8 cellular contexts compared by ENCODE assay signal in genomic region chr4:20773144-20773997, GRCh38.
A peak's percentile ranks its signal among the peaks of the same experiment; 100 is the strongest.
DNase-seq lines count a peak whose midpoint lies in the region; ATAC-seq and TF ChIP-seq lines count a peak whose summit lies in the region.

No MANE protein-coding gene starts in this region.

- H3K4me1 Mint-ChIP-seq in neural crest cell: peaks cover 4% of the 10 kb centered on the region

- H3K36me3 Mint-ChIP-seq in neural crest cell (ENCODE audit: low read depth): no peaks in the 10 kb centered on the region

- no peaks in the 10 kb centered on the region for H3K9me3 Mint-ChIP-seq in neural crest cell

- peaks cover 2% of the 10 kb centered on the region for H3K4me1 ChIP-seq in A673 (ENCODE audit: insufficient read depth, low read length, poor library complexity, severe bottlenecking)

- H3K27ac ChIP-seq in A673 (ENCODE audit: low read depth, low read length, poor library complexity, severe bottlenecking) (no peak overlapping the region), VCaP (no peak overlapping the region)

- H3K4me3 ChIP-seq in A673 (ENCODE audit: low read depth, low read length, poor library complexity, severe bottlenecking): no peak overlapping the region

- no peaks in the 10 kb centered on the region for H3K36me3 ChIP-seq in A673 (ENCODE audit: insufficient read depth, low read length, poor library complexity, severe bottlenecking)

- H3K27me3 ChIP-seq in A673 (replicated peaks; ENCODE audit: insufficient read depth, low read depth, low read length, poor library complexity): no peaks in the 10 kb centered on the region

- no peaks in the 10 kb centered on the region for H3K9me3 ChIP-seq in A673 (ENCODE audit: low read depth, low read length, poor library complexity, severe bottlenecking)

- POLR2A ChIA-PET in A673 (lab: Charles Lee; ENCODE audit: low non-redundant PET): no interaction called here

- DNase-seq in A673 (ENCODE audit: low spot score) (peak; percentile 75), NCI-H2029 (lab: John Stamatoyannopoulos, UW) (peak; percentile 49), fibroblast of peridontal ligament (ENCODE audit: extremely low read depth) (peak; percentile 70), neural crest cell (ENCODE audit: low read depth, low spot score) (peak; percentile 59)
- no peak for DNase-seq in activated CD4-positive, CD25-positive, alpha-beta regulatory T cell treated with anti-CD3 and anti-CD28 coated beads, Interleukin-2, amount 50 U/mL, for 72 hours

- TF ChIP-seq CTCF in A673 (conservative IDR thresholded peaks at IDR 0.05; ENCODE audit: low read depth, low read length) (peak; percentile 76), GM12873 (IDR thresholded peaks at IDR 0.05; ENCODE audit: insufficient read depth, low read depth, low read length, missing control alignments) (peak; percentile 76), VCaP (conservative IDR thresholded peaks at IDR 0.05) (peak; percentile 82), neural crest cell (conservative IDR thresholded peaks at IDR 0.05) (peak; percentile 85)

- no peaks in the 10 kb centered on the region for H3K27me3 Mint-ChIP-seq in neural crest cell (ENCODE audit: low read depth)

- H3K4me3 Mint-ChIP-seq in neural crest cell: no peak overlapping the region

- BruUV-seq in A673 (replicated peaks; lab: Mats Ljungman, UMichigan): no TSS peak

- intact Hi-C loops in A673 (cut with micrococcal nuclease; ENCODE audit: unreplicated experiment): loop anchor here (1.0 to 5.0 kb wide), 3 partner anchors 362 to 994 kb away; no protein-coding TSS in a partner anchor

- H3K27ac Mint-ChIP-seq in neural crest cell (ENCODE audit: unreplicated experiment): no peak overlapping the region

- CTCF ChIA-PET in A673 (lab: Charles Lee): interaction anchor here (0.5 to 1.2 kb wide), 5 partner anchors 356 to 697 kb away, joined by 3 to 11 read pairs (median 4); no protein-coding TSS in a partner anchor

- ATAC-seq in HG02938 (IDR thresholded peaks at IDR 0.05; ENCODE audit: unreplicated experiment): peak; percentile 80
